ENCODE assay signal across 8 cellular contexts in the genomic region with DNA sequence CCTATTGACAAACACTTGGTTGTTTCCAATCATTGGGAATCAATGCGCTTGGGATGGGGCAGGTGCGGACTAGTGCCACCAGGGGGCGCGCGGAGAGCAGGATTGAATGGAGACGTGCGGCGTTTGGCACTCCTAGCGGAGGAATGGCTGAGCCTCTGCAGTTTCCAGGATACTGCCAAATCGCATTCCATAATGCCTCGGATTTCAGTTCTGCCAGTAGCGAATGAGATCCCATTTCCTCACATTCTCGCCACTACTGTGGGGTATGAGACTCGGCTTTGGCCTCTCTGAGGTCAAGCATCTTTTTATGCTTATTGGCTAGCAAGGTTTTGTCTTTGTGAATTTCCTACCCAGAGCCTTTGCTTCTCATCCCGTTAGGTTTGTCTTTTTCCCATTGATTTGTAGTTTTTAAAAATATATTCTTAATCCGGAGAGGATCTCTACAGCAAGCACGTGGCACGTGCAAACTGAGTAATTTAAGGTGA. TPM values are rescaled to one million over a fixed set of nuclear protein-coding genes. Genes with fewer than 3 reads are reported as not detected.
DNase-seq lines count a peak whose midpoint lies in the region; ATAC-seq and TF ChIP-seq lines count a peak whose summit lies in the region.

No MANE protein-coding gene starts in this region.

- DNase-seq in AG09309 (ENCODE audit: low read depth) (peak; percentile 66), HuH-7.5 (ENCODE audit: low spot score) (peak; percentile 58), RPMI8226 (peak; percentile 72), upper lobe of left lung (peak; percentile 89 to 93)
- peak; percentile 64 to 74 (median 68) for DNase-seq in activated naive CD4-positive, alpha-beta T cell (lab: John Stamatoyannopoulos, UW)

- no peaks in the 10 kb centered on the region for H3K27me3 ChIP-seq in gastroesophageal sphincter
- no peaks in the 10 kb centered on the region for H3K27me3 ChIP-seq in parathyroid adenoma (ENCODE audit: control insufficient read depth, insufficient read depth, low read length)
- no peaks in the 10 kb centered on the region for H3K27me3 ChIP-seq in upper lobe of left lung

- TF ChIP-seq POLR2A in gastroesophageal sphincter (IDR thresholded peaks at IDR 0.05) (no peak), upper lobe of left lung (IDR thresholded peaks at IDR 0.05) (no peak)

- ATAC-seq in GM18909 (IDR thresholded peaks at IDR 0.05; ENCODE audit: poor library complexity, unreplicated experiment) (peak; percentile 75), gastroesophageal sphincter (peak; percentile 90), upper lobe of left lung (ENCODE audit: low FRiP score in 2 of 2) (peak; percentile 94 to 96)

- WGBS in gastroesophageal sphincter (ENCODE audit: low coverage in 1 of 2), 2 donors = 5 to 29% methylated on average over 7 to 10 of the region's 18 CpGs
- WGBS in upper lobe of left lung, 2 donors = 19 to 31% methylated on average over 18 of the region's 18 CpGs

- H3K4me3 ChIP-seq in AG09309 (ENCODE audit: control insufficient read depth, low read depth, low read length) (no peak overlapping the region), gastroesophageal sphincter (no peak overlapping the region), parathyroid adenoma (ENCODE audit: low read depth, low read length) (no peak overlapping the region), upper lobe of left lung (no peak overlapping the region)

- TF ChIP-seq CTCF in AG09309 (IDR thresholded peaks at IDR 0.05; ENCODE audit: control insufficient read depth, insufficient read depth, low read depth, low read length, missing control alignments) (peak; percentile 96), gastroesophageal sphincter (IDR thresholded peaks at IDR 0.05) (peak; percentile 91 to 99 (median 95)), parathyroid adenoma (IDR thresholded peaks at IDR 0.05) (peak; percentile 89), upper lobe of left lung (IDR thresholded peaks at IDR 0.05) (peak; percentile 91 to 94 (median 92))

- H3K9me3 ChIP-seq in gastroesophageal sphincter (no peaks in the 10 kb centered on the region), parathyroid adenoma (ENCODE audit: control insufficient read depth, low read length) (no peaks in the 10 kb centered on the region), upper lobe of left lung (no peaks in the 10 kb centered on the region)

- H3K9ac ChIP-seq in parathyroid adenoma = no peak overlapping the region

- H3K4me1 ChIP-seq in gastroesophageal sphincter (peaks cover 0 to 14% (median 0%) of the 10 kb centered on the region in 3 donors), parathyroid adenoma (no peaks in the 10 kb centered on the region), upper lobe of left lung (peaks cover 0 to 5% (median 2%) of the 10 kb centered on the region in 4 donors)

- H3K36me3 ChIP-seq in gastroesophageal sphincter = no peaks in the 10 kb centered on the region
- no peaks in the 10 kb centered on the region for H3K36me3 ChIP-seq in parathyroid adenoma (ENCODE audit: control insufficient read depth, insufficient read depth, low read length)
- H3K36me3 ChIP-seq in upper lobe of left lung = no peaks in the 10 kb centered on the region

- H3K27ac ChIP-seq in gastroesophageal sphincter (no peak overlapping the region), parathyroid adenoma (no peak overlapping the region), upper lobe of left lung (no peak overlapping the region)

- no peak for TF ChIP-seq EP300 in gastroesophageal sphincter (IDR thresholded peaks at IDR 0.05)
- no peak for TF ChIP-seq EP300 in upper lobe of left lung (IDR thresholded peaks at IDR 0.05)

- no peaks in the 10 kb centered on the region for H3K79me2 ChIP-seq in parathyroid adenoma

- H2AFZ ChIP-seq in parathyroid adenoma = no peak overlapping the region

- H3K4me2 ChIP-seq in parathyroid adenoma (ENCODE audit: low read length) = no peak overlapping the region

RNA-seq across cellular contexts. Expression of gene CLDN34, which starts 28.7 kb away (rescaled TPM):
- total RNA-seq in gastroesophageal sphincter (not detected), upper lobe of left lung (1 to 10 TPM in 1 of 6 donors, under 1 TPM in 4, not detected in 1; 0.27 to 1.5 (median 0.55) TPM)
